ENCODE assay signal across 9 cellular contexts in genomic region chr1:117061986-117062415, GRCh38. TPM values are rescaled to one million over a fixed set of nuclear protein-coding genes. Genes with fewer than 3 reads are reported as not detected.
DNase-seq lines count a peak whose midpoint lies in the region; ATAC-seq, FAIRE-seq and TF ChIP-seq lines count a peak whose summit lies in the region.
"Had no signal": no experiment of that assay in that cellular context is flagged by ENCODE, and none has a peak within 500 bp of the region (broad histone marks: within the 10 kb centered on the region; RNA-seq: fewer than 3 reads in every experiment).

No MANE protein-coding gene starts in this region.

- peak; percentile 57 for DNase-seq in stimulated activated CD4-positive, alpha-beta T cell treated with anti-CD3 and anti-CD28 coated beads, Interleukin-4, amount 100 ng/mL, for 24 hours
- no peak for DNase-seq in stimulated activated CD4-positive, alpha-beta T cell treated with anti-CD3 and anti-CD28 coated beads, Interleukin-4, amount 100 ng/mL, for 1 hour
- peak; percentile 81 for DNase-seq in HT1080 (ENCODE audit: low read depth)
- peak; percentile 89 for DNase-seq in amniotic epithelial cell (ENCODE audit: low read depth)
- peak; percentile 12 for DNase-seq in urothelium cell line (ENCODE audit: low spot score)
- DNase-seq in NCI-H82 (lab: John Stamatoyannopoulos, UW) = no peak
- no peak for DNase-seq in spleen
- DNase-seq: DMS53 had no signal

- no peak overlapping the region for H3K27ac ChIP-seq in spleen

- TF ChIP-seq POLR2A in spleen (IDR thresholded peaks at IDR 0.05) = no peak

- WGBS in spleen, 5 donors = 50 to 74% (median 67%) methylated on average over 2 of the region's 2 CpGs

- no peaks in the 10 kb centered on the region for H3K9me3 ChIP-seq in spleen

- H3K27me3 ChIP-seq in spleen (replicated peaks in 1 of 7) = no peaks in the 10 kb centered on the region

- ATAC-seq in GM19328 (IDR thresholded peaks at IDR 0.05; ENCODE audit: unreplicated experiment) = no peak

- intact Hi-C loops in spleen (cut with DNase I; ENCODE audit: low total_unique reads) = loop anchor here (2.0 to 10.0 kb wide), 2 partner anchors 69 to 693 kb away; no protein-coding TSS in a partner anchor

- TF ChIP-seq CTCF in spleen (IDR thresholded peaks at IDR 0.05 in 8 of 11, conservative IDR thresholded peaks at IDR 0.05 in 3 of 11) = no peak

- H3K36me3 ChIP-seq in spleen = peaks cover 0 to 25% (median 3%) of the 10 kb centered on the region in 6 donors

- peaks cover 6 to 54% (median 22%) of the 10 kb centered on the region in 6 donors for H3K4me1 ChIP-seq in spleen

- no peak overlapping the region for H3K4me3 ChIP-seq in spleen

- FAIRE-seq in urothelium cell line (lab: Jason Lieb, UNC) = no peak

RNA-seq across cellular contexts. Expression of gene TTF2, which starts 1.9 kb away (rescaled TPM):
- 24.0 and 25.0 TPM in 2 replicates for total RNA-seq in HT1080 (2014; rRNA removed; shearing (Covaris generic))
- 10.4 and 11.2 TPM in 2 replicates for polyA plus RNA-seq in HT1080 (2015; cell fraction: cytosol; rRNA removed)
- 58.4 and 63.7 TPM in 2 replicates for polyA plus RNA-seq in HT1080 (2015; cell fraction: nucleus; rRNA removed)
- total RNA-seq in spleen = 10 to 100 TPM; 16.8 to 36.1 (median 25.4) TPM
- polyA plus RNA-seq in spleen = 1 to 10 TPM; 4.8 to 7.0 (median 5.2) TPM

RNA-seq across cellular contexts. Expression of gene TRIM45, which starts 59.5 kb away (rescaled TPM):
- 2.0 and 3.7 TPM in 2 replicates for total RNA-seq in HT1080 (2014; rRNA removed; shearing (Covaris generic))
- 2.8 and 3.1 TPM in 2 replicates for polyA plus RNA-seq in HT1080 (2015; cell fraction: cytosol; rRNA removed)
- polyA plus RNA-seq in HT1080 (2015; cell fraction: nucleus; rRNA removed) = 18.2 and 22.0 TPM in 2 replicates
- total RNA-seq in spleen = 1 to 10 TPM; 1.5 to 4.0 (median 1.9) TPM
- polyA plus RNA-seq in spleen = 1 to 10 TPM; 1.2 to 8.1 (median 4.4) TPM

Comparison
In these comparisons a context has a peak if more than half of its experiments do, and no peak if none do; other contexts are left out.
1. DNase-seq: peak in stimulated activated CD4-positive, alpha-beta T cell treated with anti-CD3 and anti-CD28 coated beads, Interleukin-4, amount 100 ng/mL, for 24 hours (single experiment), HT1080 (single experiment), amniotic epithelial cell (single experiment) and urothelium cell line (single experiment); none in stimulated activated CD4-positive, alpha-beta T cell treated with anti-CD3 and anti-CD28 coated beads, Interleukin-4, amount 100 ng/mL, for 1 hour (single experiment), NCI-H82 (single experiment) and spleen (single experiment).